1 cellular context compared by ENCODE assay signal in genomic region chr1:42165511-42166210, GRCh38.
TF ChIP-seq lines count a peak whose summit lies in the region.

No MANE protein-coding gene starts in this region.

TF ChIP-seq in HEK293, 187 proteins besides CTCF, POLR2A, EP300 and RAD21 (continued from another document and continues in another):
- TF ChIP-seq TSHZ1 (tag by site-specific recombination; IDR thresholded peaks at IDR 0.05; ENCODE audit: borderline replicate concordance): no peak
- no peak for TF ChIP-seq ZNF24 (tag by site-specific recombination; IDR thresholded peaks at IDR 0.05)
- TF ChIP-seq ZNF843 (tag by site-specific recombination; IDR thresholded peaks at IDR 0.05): peak; percentile 58; the same call in 1 of the 2 replicates
- TF ChIP-seq ZNF274 (IDR thresholded peaks at IDR 0.05; ENCODE audit: low read length): no peak
- TF ChIP-seq ZNF274 (tag by site-specific recombination; IDR thresholded peaks at IDR 0.05; ENCODE audit: borderline replicate concordance): no peak
- peak; percentile 47; the same call in 1 of the 2 replicates for TF ChIP-seq PRDM10 (tag by site-specific recombination; IDR thresholded peaks at IDR 0.05)
- 0 out of 2 replicates have a peak, but pooled peaks have one; percentile 27 for TF ChIP-seq PRDM1 (tag by site-specific recombination; IDR thresholded peaks at IDR 0.05)
- no peak for TF ChIP-seq MYNN (tag by site-specific recombination; IDR thresholded peaks at IDR 0.05; ENCODE audit: borderline replicate concordance)
- TF ChIP-seq ZNF416 (tag by site-specific recombination; IDR thresholded peaks at IDR 0.05): no peak
- TF ChIP-seq KLF10 (tag by site-specific recombination; IDR thresholded peaks at IDR 0.05): peak; percentile 51; the same call in 1 of the 2 replicates
- no peak for TF ChIP-seq WT1 (tag by site-specific recombination; IDR thresholded peaks at IDR 0.05)
- no peak for TF ChIP-seq ZNF214 (tag by site-specific recombination; IDR thresholded peaks at IDR 0.05; ENCODE audit: borderline replicate concordance)
- no peak for TF ChIP-seq ZNF768 (tag by site-specific recombination; IDR thresholded peaks at IDR 0.05)
- TF ChIP-seq GLIS1 (tag by site-specific recombination; IDR thresholded peaks at IDR 0.05): peak; percentile 85
- no peak for TF ChIP-seq ZNF354C (tag by site-specific recombination; IDR thresholded peaks at IDR 0.05; ENCODE audit: borderline replicate concordance, low read depth)
- TF ChIP-seq HOXD13 (CRISPR knock-in tag; IDR thresholded peaks at IDR 0.05; ENCODE audit: borderline replicate concordance): no peak
- TF ChIP-seq ZFHX2 (tag by site-specific recombination; conservative IDR thresholded peaks at IDR 0.05): 0 out of 2 replicates have a peak, but pooled peaks have one; percentile 14
- no peak for TF ChIP-seq ZNF677 (tag by site-specific recombination; IDR thresholded peaks at IDR 0.05)
- TF ChIP-seq PBX3 (CRISPR knock-in tag; IDR thresholded peaks at IDR 0.05): no peak
- peak; percentile 91 for TF ChIP-seq KLF9 (tag by site-specific recombination; IDR thresholded peaks at IDR 0.05; ENCODE audit: low read depth)
- TF ChIP-seq ZNF302 (tag by site-specific recombination; IDR thresholded peaks at IDR 0.05; ENCODE audit: low read depth): no peak
- no peak for TF ChIP-seq ZNF23 (tag by site-specific recombination; IDR thresholded peaks at IDR 0.05; ENCODE audit: borderline replicate concordance)
- no peak for TF ChIP-seq ZNF223 (tag by site-specific recombination; IDR thresholded peaks at IDR 0.05)
- TF ChIP-seq ZBTB10 (tag by site-specific recombination; IDR thresholded peaks at IDR 0.05): peak; percentile 81
- TF ChIP-seq SALL2 (tag by site-specific recombination; IDR thresholded peaks at IDR 0.05; ENCODE audit: borderline replicate concordance): no peak
- 0 out of 2 replicates have a peak, but pooled peaks have one; percentile 19 for TF ChIP-seq ZNF792 (tag by site-specific recombination; IDR thresholded peaks at IDR 0.05)
- no peak for TF ChIP-seq ZNF76 (tag by site-specific recombination; IDR thresholded peaks at IDR 0.05; ENCODE audit: borderline replicate concordance, low read depth)
- peak; percentile 23; the same call in 1 of the 2 replicates for TF ChIP-seq GLIS2 (tag by site-specific recombination; IDR thresholded peaks at IDR 0.05)
- TF ChIP-seq YY2 (tag by site-specific recombination; IDR thresholded peaks at IDR 0.05): no peak
- no peak for TF ChIP-seq TCF7L2 (IDR thresholded peaks at IDR 0.05; ENCODE audit: borderline replicate concordance, low read depth, low read length)
- TF ChIP-seq ZNF341 (tag by site-specific recombination; IDR thresholded peaks at IDR 0.05; ENCODE audit: low read depth): peak; percentile 76
- TF ChIP-seq ZNF692 (tag by site-specific recombination; IDR thresholded peaks at IDR 0.05): peak; percentile 79; the same call in 1 of the 2 replicates
- TF ChIP-seq ZNF585B (tag by site-specific recombination; IDR thresholded peaks at IDR 0.05): no peak
- TF ChIP-seq ZNF776 (tag by site-specific recombination; IDR thresholded peaks at IDR 0.05; ENCODE audit: borderline replicate concordance): no peak
- peak; percentile 99 for TF ChIP-seq ZNF398 (tag by site-specific recombination; IDR thresholded peaks at IDR 0.05)
- TF ChIP-seq ZNF175 (tag by site-specific recombination; IDR thresholded peaks at IDR 0.05): no peak
- 0 out of 2 replicates have a peak, but pooled peaks have one; percentile 28 for TF ChIP-seq ZNF629 (tag by site-specific recombination; IDR thresholded peaks at IDR 0.05)
- TF ChIP-seq ZSCAN4 (tag by site-specific recombination; IDR thresholded peaks at IDR 0.05): peak; percentile 85
- TF ChIP-seq ZNF449 (tag by site-specific recombination; IDR thresholded peaks at IDR 0.05): peak; percentile 47
- TF ChIP-seq ZNF350 (tag by site-specific recombination; IDR thresholded peaks at IDR 0.05): no peak
- 0 out of 2 replicates have a peak, but pooled peaks have one; percentile 42 for TF ChIP-seq ZBTB17 (tag by site-specific recombination; IDR thresholded peaks at IDR 0.05)
- no peak for TF ChIP-seq ZNF670 (tag by site-specific recombination; IDR thresholded peaks at IDR 0.05; ENCODE audit: low read depth)
- TF ChIP-seq SCRT1 (tag by site-specific recombination; IDR thresholded peaks at IDR 0.05; ENCODE audit: borderline replicate concordance): no peak
- no peak for TF ChIP-seq ZNF777 (tag by site-specific recombination; IDR thresholded peaks at IDR 0.05; ENCODE audit: borderline replicate concordance)
- no peak for TF ChIP-seq ZNF621 (tag by site-specific recombination; IDR thresholded peaks at IDR 0.05)
- no peak for TF ChIP-seq ZNF707 (tag by site-specific recombination; IDR thresholded peaks at IDR 0.05)
- no peak for TF ChIP-seq ZNF169 (tag by site-specific recombination; IDR thresholded peaks at IDR 0.05)
